Comparison of ENCODE assay signal across 8 cellular contexts in the genomic region with DNA sequence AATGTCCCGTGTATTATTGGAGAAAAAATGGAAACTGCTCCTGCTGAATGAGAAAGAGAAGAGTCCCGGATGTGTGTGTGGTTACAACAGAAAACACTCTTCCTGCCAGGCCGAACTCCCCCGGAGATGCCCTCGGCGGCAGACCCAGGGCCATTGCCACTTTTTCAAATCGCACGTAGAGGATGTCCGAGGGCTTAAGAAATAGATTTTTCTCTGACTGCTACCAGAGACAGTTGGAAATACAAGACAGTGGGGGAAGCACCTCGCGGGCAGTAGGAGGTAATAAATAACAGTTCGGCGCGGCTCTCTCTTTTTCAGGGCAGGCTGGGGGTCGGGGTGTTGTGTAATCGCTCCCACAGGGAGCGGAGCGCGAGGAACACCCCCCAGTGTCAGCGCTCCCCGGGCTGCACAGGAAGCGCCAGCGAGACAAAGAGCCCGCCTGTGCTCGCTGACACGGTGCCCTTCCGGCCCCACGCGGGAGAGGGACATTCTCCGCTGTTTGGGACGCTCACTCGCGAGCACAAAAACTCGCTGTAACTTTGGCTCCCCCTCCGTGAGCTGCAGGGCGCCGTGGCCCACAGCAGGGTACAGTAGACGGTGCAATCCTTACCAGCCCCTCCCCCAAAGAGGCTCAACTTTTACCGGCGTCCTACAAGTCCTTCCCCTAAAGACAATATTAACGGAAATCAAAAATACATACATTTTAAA. TPM values are rescaled to one million over a fixed set of nuclear protein-coding genes. Genes with fewer than 3 reads are reported as not detected.
A peak's percentile ranks its signal among the peaks of the same experiment; 100 is the strongest.
DNase-seq lines count a peak whose midpoint lies in the region; ATAC-seq and TF ChIP-seq lines count a peak whose summit lies in the region.

No MANE protein-coding gene starts in this region.

- TF ChIP-seq RAD21 in neural cell (conservative IDR thresholded peaks at IDR 0.05) = no peak

- TF ChIP-seq CTCF in neural cell (IDR thresholded peaks at IDR 0.05; ENCODE audit: poor library complexity, severe bottlenecking) = no peak

- H3K9me2 ChIP-seq in neural cell (ENCODE audit: insufficient read depth, low read length) = no peaks in the 10 kb centered on the region

- peak; percentile 51 to 79 (median 67) for DNase-seq in CD8-positive, alpha-beta memory T cell
- DNase-seq in RPMI7951 (ENCODE audit: low read depth) = peak; percentile 88
- DNase-seq in activated T-helper 9 cell treated with anti-CD3 and anti-CD28 coated beads, Interleukin-2, amount 50 U/mL, for 16 hours (ENCODE audit: low read depth) = peak; percentile 41
- DNase-seq in fibroblast of the conjunctiva (ENCODE audit: low read depth) = peak; percentile 61
- peak; percentile 53 for DNase-seq in stromal cell of bone marrow (ENCODE audit: low read depth)

- H3K4me3 ChIP-seq in CD8-positive, alpha-beta memory T cell (ENCODE audit: low read length) = peak overlapping the region; percentile 90
- peak overlapping the region; percentile 94 for H3K4me3 ChIP-seq in neural cell (ENCODE audit: low read length)

- H3K79me2 ChIP-seq in neural cell (replicated peaks; ENCODE audit: insufficient read depth, low read length) = peaks cover 50% of the 10 kb centered on the region

- TF ChIP-seq EP300 in neural cell (conservative IDR thresholded peaks at IDR 0.05; ENCODE audit: poor library complexity, severe bottlenecking) = peak; percentile 19

- H3K9me3 Mint-ChIP-seq in CD8-positive, alpha-beta memory T cell = no peaks in the 10 kb centered on the region

- H2AFZ ChIP-seq in neural cell (ENCODE audit: low read depth, low read length) = peak overlapping the region; percentile 66

- H3K4me1 Mint-ChIP-seq in CD8-positive, alpha-beta memory T cell = peaks cover 40 to 52% (median 51%) of the 10 kb centered on the region in 3 donors

- H3K27me3 ChIP-seq in CD8-positive, alpha-beta memory T cell (ENCODE audit: insufficient read depth, low read length, poor library complexity, severe bottlenecking) = no peaks in the 10 kb centered on the region
- no peaks in the 10 kb centered on the region for H3K27me3 ChIP-seq in neural cell (ENCODE audit: insufficient read depth, low read depth, low read length)

- H3K4me1 ChIP-seq in CD8-positive, alpha-beta memory T cell (ENCODE audit: insufficient read depth, low read length) = peaks cover 38% of the 10 kb centered on the region

- peak overlapping the region; percentile 95 to 100 (median 97) for H3K4me3 Mint-ChIP-seq in CD8-positive, alpha-beta memory T cell

- POLR2A ChIA-PET in CD8-positive, alpha-beta memory T cell (lab: Charles Lee) = interaction anchor here (1.3 kb wide), 2 partner anchors 204 to 370 kb away, joined by 3 to 9 read pairs; a partner anchor contains a TSS

- CTCF ChIA-PET in CD8-positive, alpha-beta memory T cell (lab: Charles Lee) = interaction anchor here (1.2 to 2.4 kb wide), 3 partner anchors 8 to 263 kb away, joined by 4 to 9 read pairs (median 5); no protein-coding TSS in a partner anchor

- peaks cover 0 to 3% of the 10 kb centered on the region in 2 donors for H3K27me3 Mint-ChIP-seq in CD8-positive, alpha-beta memory T cell

- no peaks in the 10 kb centered on the region for H3F3A ChIP-seq in neural cell (ENCODE audit: insufficient read depth, low read length, poor library complexity, severe bottlenecking)

- peak overlapping the region; percentile 84 for H3K4me2 ChIP-seq in neural cell (ENCODE audit: low read length)

- ATAC-seq in GM19395 (IDR thresholded peaks at IDR 0.05; ENCODE audit: unreplicated experiment) (peak; percentile 75), HG03520 (IDR thresholded peaks at IDR 0.05; ENCODE audit: unreplicated experiment) (peak; percentile 52)

- peak overlapping the region; percentile 91 to 100 (median 97) for H3K27ac Mint-ChIP-seq in CD8-positive, alpha-beta memory T cell

- H3K36me3 ChIP-seq in CD8-positive, alpha-beta memory T cell (ENCODE audit: insufficient read depth, low read length) = no peaks in the 10 kb centered on the region
- H3K36me3 ChIP-seq in neural cell (ENCODE audit: insufficient read depth, low read length) = no peaks in the 10 kb centered on the region

- H3K9me3 ChIP-seq in CD8-positive, alpha-beta memory T cell (ENCODE audit: low read length) = no peaks in the 10 kb centered on the region
- no peaks in the 10 kb centered on the region for H3K9me3 ChIP-seq in neural cell (ENCODE audit: low read length)

- peak overlapping the region; percentile 81 for H3K9ac ChIP-seq in neural cell (ENCODE audit: low read length)

- H3K36me3 Mint-ChIP-seq in CD8-positive, alpha-beta memory T cell = peaks cover 0 to 30% (median 2%) of the 10 kb centered on the region in 3 donors

- H3K27ac ChIP-seq in CD8-positive, alpha-beta memory T cell (ENCODE audit: low read depth, low read length) = peak overlapping the region; percentile 93
- H3K27ac ChIP-seq in neural cell (ENCODE audit: low read length) = peak overlapping the region; percentile 76

- no peaks in the 10 kb centered on the region for H4K20me1 ChIP-seq in neural cell (ENCODE audit: insufficient read depth)

TF ChIP-seq in neural cell, 6 proteins besides CTCF, POLR2A, EP300 and RAD21:
- TF ChIP-seq TAF1 (IDR thresholded peaks at IDR 0.05; ENCODE audit: low read depth) (peak; percentile 29), SMC3 (conservative IDR thresholded peaks at IDR 0.05; ENCODE audit: poor library complexity) (no peak), POLR2AphosphoS5 (IDR thresholded peaks at IDR 0.05) (peak; percentile 43), MXI1 (conservative IDR thresholded peaks at IDR 0.05; ENCODE audit: poor library complexity, severe bottlenecking) (peak; percentile 64), EZH2 (IDR thresholded peaks at IDR 0.05; ENCODE audit: borderline replicate concordance, insufficient read depth, low read length, poor library complexity, severe bottlenecking) (no peak)
- TF ChIP-seq, protein P1, sequence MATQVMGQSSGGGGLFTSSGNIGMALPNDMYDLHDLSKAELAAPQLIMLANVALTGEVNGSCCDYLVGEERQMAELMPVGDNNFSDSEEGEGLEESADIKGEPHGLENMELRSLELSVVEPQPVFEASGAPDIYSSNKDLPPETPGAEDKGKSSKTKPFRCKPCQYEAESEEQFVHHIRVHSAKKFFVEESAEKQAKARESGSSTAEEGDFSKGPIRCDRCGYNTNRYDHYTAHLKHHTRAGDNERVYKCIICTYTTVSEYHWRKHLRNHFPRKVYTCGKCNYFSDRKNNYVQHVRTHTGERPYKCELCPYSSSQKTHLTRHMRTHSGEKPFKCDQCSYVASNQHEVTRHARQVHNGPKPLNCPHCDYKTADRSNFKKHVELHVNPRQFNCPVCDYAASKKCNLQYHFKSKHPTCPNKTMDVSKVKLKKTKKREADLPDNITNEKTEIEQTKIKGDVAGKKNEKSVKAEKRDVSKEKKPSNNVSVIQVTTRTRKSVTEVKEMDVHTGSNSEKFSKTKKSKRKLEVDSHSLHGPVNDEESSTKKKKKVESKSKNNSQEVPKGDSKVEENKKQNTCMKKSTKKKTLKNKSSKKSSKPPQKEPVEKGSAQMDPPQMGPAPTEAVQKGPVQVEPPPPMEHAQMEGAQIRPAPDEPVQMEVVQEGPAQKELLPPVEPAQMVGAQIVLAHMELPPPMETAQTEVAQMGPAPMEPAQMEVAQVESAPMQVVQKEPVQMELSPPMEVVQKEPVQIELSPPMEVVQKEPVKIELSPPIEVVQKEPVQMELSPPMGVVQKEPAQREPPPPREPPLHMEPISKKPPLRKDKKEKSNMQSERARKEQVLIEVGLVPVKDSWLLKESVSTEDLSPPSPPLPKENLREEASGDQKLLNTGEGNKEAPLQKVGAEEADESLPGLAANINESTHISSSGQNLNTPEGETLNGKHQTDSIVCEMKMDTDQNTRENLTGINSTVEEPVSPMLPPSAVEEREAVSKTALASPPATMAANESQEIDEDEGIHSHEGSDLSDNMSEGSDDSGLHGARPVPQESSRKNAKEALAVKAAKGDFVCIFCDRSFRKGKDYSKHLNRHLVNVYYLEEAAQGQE (IDR thresholded peaks at IDR 0.05; ENCODE audit: borderline replicate concordance) = peak; percentile 69

RNA-seq across cellular contexts. Expression of a gene that starts 1.1 kb away (rescaled TPM):
- total RNA-seq in CD8-positive, alpha-beta memory T cell = 10 to 100 TPM; 37.7 to 40.5 TPM
- 29.9 TPM for polyA plus RNA-seq in CD8-positive, alpha-beta memory T cell
- 56.0 and 56.8 TPM in 2 replicates for total RNA-seq in RPMI7951 (2014; rRNA removed; shearing (Covaris generic))
- polyA plus RNA-seq in neural cell = 102 and 113 TPM in 2 replicates
- 117 and 230 TPM in 2 replicates for polyA minus RNA-seq in neural cell

Comparison
In these comparisons a context has a peak if more than half of its experiments do, and no peak if none do; other contexts are left out.
1. Peak in every context shown above with its lines: DNase-seq, ATAC-seq, H3K4me3 ChIP-seq and H3K27ac ChIP-seq.